In the genomic region with DNA sequence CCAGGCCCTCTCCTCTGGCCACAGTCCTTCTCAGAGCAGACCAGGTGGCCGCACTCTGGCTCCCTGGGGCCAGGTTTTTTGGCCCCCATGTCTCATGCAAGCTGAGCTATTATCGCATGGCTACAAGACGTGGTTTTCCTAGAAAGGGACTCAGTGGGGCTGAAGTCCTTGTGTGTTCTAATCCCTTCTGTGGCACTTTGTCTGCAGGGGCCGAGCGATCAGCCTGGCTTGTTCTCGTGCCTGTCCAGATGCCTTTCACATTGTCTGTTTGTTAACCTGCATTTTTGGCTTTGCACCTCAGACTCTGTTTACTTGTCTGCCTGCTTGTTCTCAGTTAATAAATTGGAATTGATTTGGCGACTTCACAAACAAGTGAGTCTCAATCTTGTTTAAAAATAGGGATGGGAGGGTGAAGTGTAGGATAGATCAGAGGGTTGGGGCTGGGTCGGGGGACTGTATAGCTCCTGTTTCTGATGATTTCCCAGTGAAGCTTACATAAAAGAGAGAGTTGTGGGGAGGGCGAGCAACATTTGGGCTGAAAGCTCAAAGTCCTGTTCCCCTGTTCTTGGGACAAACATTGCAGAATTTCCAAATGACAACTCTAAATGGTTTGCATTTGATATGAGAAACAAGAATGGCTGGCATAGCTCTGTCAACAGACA, we compare ENCODE assay signal across 14 cellular contexts.
DNase-seq lines count a peak whose midpoint lies in the region; ATAC-seq lines count a peak whose summit lies in the region.
"Had no signal": no experiment of that assay in that cellular context is flagged by ENCODE, and none has a peak within 500 bp of the region (broad histone marks: within the 10 kb centered on the region; RNA-seq: fewer than 3 reads in every experiment).

No MANE protein-coding gene starts in this region.

- no peak overlapping the region for H3K27ac ChIP-seq in CD4-positive, alpha-beta memory T cell (ENCODE audit: low read depth, low read length)

- CTCF ChIA-PET in CD4-positive, alpha-beta memory T cell (lab: Charles Lee; ENCODE audit: partially characterized antibody): interaction anchor here (0.9 to 2.0 kb wide), 4 partner anchors 21 to 111 kb away, joined by 3 to 6 read pairs (median 6); no protein-coding TSS in a partner anchor

- no peaks in the 10 kb centered on the region for H3K27me3 ChIP-seq in CD4-positive, alpha-beta memory T cell (ENCODE audit: insufficient read depth, low read length)

- intact Hi-C loops in CD4-positive, alpha-beta memory T cell (cut with micrococcal nuclease): loop anchor here (2.0 kb wide), 2 partner anchors 15 to 91 kb away; no protein-coding TSS in a partner anchor
- intact Hi-C loops in activated T-helper 1 cell treated with anti-CD3 and anti-CD28 coated beads, Interleukin-12 subunit alpha, Interleukin-12 subunit beta, Interleukin-2, Interleukin-4 antibody, amounts not matched to agents 30 ng/mL and 10 ng/mL and 1 ng/mL, durations not matched to agents 14 hours and 24 hours and 36 hours (cut with micrococcal nuclease): no loop called here

- no peaks in the 10 kb centered on the region for H3K27me3 Mint-ChIP-seq in activated T-cell treated with anti-CD3 and anti-CD28 coated beads, Interleukin-2, amount 50 U/mL, for 24 hours
- no peaks in the 10 kb centered on the region for H3K27me3 Mint-ChIP-seq in activated T-cell treated with anti-CD3 and anti-CD28 coated beads, Interleukin-2, amount 50 U/mL, for 4 hours (ENCODE audit: low read depth)
- H3K27me3 Mint-ChIP-seq in CD4-positive, alpha-beta memory T cell: no peaks in the 10 kb centered on the region
- H3K27me3 Mint-ChIP-seq in activated T-helper 1 cell treated with anti-CD3 and anti-CD28 coated beads, Interleukin-12 subunit alpha, Interleukin-12 subunit beta, Interleukin-2, Interleukin-4 antibody, amounts not matched to agents 30 ng/mL and 10 ng/mL and 1 ng/mL, durations not matched to agents 14 hours and 24 hours and 36 hours (ENCODE audit: insufficient read depth): no peaks in the 10 kb centered on the region
- peaks cover 0 to 2% (median 0%) of the 10 kb centered on the region in 5 donors for H3K27me3 Mint-ChIP-seq in naive thymus-derived CD8-positive, alpha-beta T cell

- peak overlapping the region; percentile 69 for H3K27ac Mint-ChIP-seq in activated T-cell treated with anti-CD3 and anti-CD28 coated beads, Interleukin-2, amount 50 U/mL, for 24 hours
- H3K27ac Mint-ChIP-seq in CD4-positive, alpha-beta memory T cell: peak overlapping the region in 6 of 7 donors; percentile 12 to 69 (median 47)
- H3K27ac Mint-ChIP-seq in activated T-helper 1 cell treated with anti-CD3 and anti-CD28 coated beads, Interleukin-12 subunit alpha, Interleukin-12 subunit beta, Interleukin-2, Interleukin-4 antibody, amounts not matched to agents 30 ng/mL and 10 ng/mL and 1 ng/mL, durations not matched to agents 14 hours and 24 hours and 36 hours: peak overlapping the region; percentile 71
- peak overlapping the region in 8 of 10 donors; percentile 1 to 79 (median 32) for H3K27ac Mint-ChIP-seq in naive thymus-derived CD8-positive, alpha-beta T cell

- peaks cover 12% of the 10 kb centered on the region for H3K9me3 Mint-ChIP-seq in activated T-cell treated with anti-CD3 and anti-CD28 coated beads, Interleukin-2, amount 50 U/mL, for 24 hours
- peaks cover 11% of the 10 kb centered on the region for H3K9me3 Mint-ChIP-seq in activated T-cell treated with anti-CD3 and anti-CD28 coated beads, Interleukin-2, amount 50 U/mL, for 4 hours
- peaks cover 0 to 18% (median 12%) of the 10 kb centered on the region in 8 donors for H3K9me3 Mint-ChIP-seq in CD4-positive, alpha-beta memory T cell
- H3K9me3 Mint-ChIP-seq in activated T-helper 1 cell treated with anti-CD3 and anti-CD28 coated beads, Interleukin-12 subunit alpha, Interleukin-12 subunit beta, Interleukin-2, Interleukin-4 antibody, amounts not matched to agents 30 ng/mL and 10 ng/mL and 1 ng/mL, durations not matched to agents 14 hours and 24 hours and 36 hours: peaks cover 19% of the 10 kb centered on the region
- peaks cover 3 to 17% (median 8%) of the 10 kb centered on the region in 9 donors for H3K9me3 Mint-ChIP-seq in naive thymus-derived CD8-positive, alpha-beta T cell

- peaks cover 8% of the 10 kb centered on the region for H3K36me3 Mint-ChIP-seq in activated T-cell treated with anti-CD3 and anti-CD28 coated beads, Interleukin-2, amount 50 U/mL, for 24 hours (ENCODE audit: low read depth)
- peaks cover 7% of the 10 kb centered on the region for H3K36me3 Mint-ChIP-seq in activated T-cell treated with anti-CD3 and anti-CD28 coated beads, Interleukin-2, amount 50 U/mL, for 4 hours (ENCODE audit: insufficient read depth)
- peaks cover 0 to 4% of the 10 kb centered on the region in 2 donors for H3K36me3 Mint-ChIP-seq in CD4-positive, alpha-beta memory T cell
- peaks cover 12% of the 10 kb centered on the region for H3K36me3 Mint-ChIP-seq in activated T-helper 1 cell treated with anti-CD3 and anti-CD28 coated beads, Interleukin-12 subunit alpha, Interleukin-12 subunit beta, Interleukin-2, Interleukin-4 antibody, amounts not matched to agents 30 ng/mL and 10 ng/mL and 1 ng/mL, durations not matched to agents 14 hours and 24 hours and 36 hours (ENCODE audit: low read depth)
- H3K36me3 Mint-ChIP-seq in naive thymus-derived CD8-positive, alpha-beta T cell: peaks cover 0 to 8% (median 6%) of the 10 kb centered on the region in 3 donors

- DNase-seq in activated T-cell treated with anti-CD3 and anti-CD28 coated beads, Interleukin-2, amount 50 U/mL, for 24 hours: no peak
- DNase-seq in activated T-cell treated with anti-CD3 and anti-CD28 coated beads, Interleukin-2, amount 50 U/mL, for 4 hours: no peak
- DNase-seq in CD4-positive, alpha-beta memory T cell: no peak
- DNase-seq in activated T-helper 1 cell treated with anti-CD3 and anti-CD28 coated beads, Interleukin-12 subunit alpha, Interleukin-12 subunit beta, Interleukin-2, Interleukin-4 antibody, amounts not matched to agents 30 ng/mL and 10 ng/mL and 1 ng/mL, durations not matched to agents 14 hours and 24 hours and 36 hours (ENCODE audit: low spot score): no peak
- no peak for DNase-seq in naive thymus-derived CD8-positive, alpha-beta T cell
- DNase-seq in NCI-H146 treated with DMSO at 0.1 percent for 48 hours (lab: John Stamatoyannopoulos, UW; ENCODE audit: unreplicated experiment) (no peak), NCI-H1694 (lab: John Stamatoyannopoulos, UW) (no peak)
- DNase-seq: DND-41, GDM1, KBM-7, NCI-H510A had no signal

- peaks cover 12% of the 10 kb centered on the region for H3K4me1 ChIP-seq in CD4-positive, alpha-beta memory T cell (ENCODE audit: insufficient read depth, low read length)

- no peaks in the 10 kb centered on the region for H3K36me3 ChIP-seq in CD4-positive, alpha-beta memory T cell (ENCODE audit: insufficient read depth, low read length)

- H3K4me3 ChIP-seq in CD4-positive, alpha-beta memory T cell (ENCODE audit: low read length in 2 of 2): no peak overlapping the region

- peaks cover 27% of the 10 kb centered on the region for H3K4me1 Mint-ChIP-seq in activated T-cell treated with anti-CD3 and anti-CD28 coated beads, Interleukin-2, amount 50 U/mL, for 24 hours (ENCODE audit: low read depth)
- H3K4me1 Mint-ChIP-seq in activated T-cell treated with anti-CD3 and anti-CD28 coated beads, Interleukin-2, amount 50 U/mL, for 4 hours (ENCODE audit: low read depth): peaks cover 14% of the 10 kb centered on the region
- H3K4me1 Mint-ChIP-seq in CD4-positive, alpha-beta memory T cell: peaks cover 10 to 21% (median 12%) of the 10 kb centered on the region in 4 donors
- H3K4me1 Mint-ChIP-seq in activated T-helper 1 cell treated with anti-CD3 and anti-CD28 coated beads, Interleukin-12 subunit alpha, Interleukin-12 subunit beta, Interleukin-2, Interleukin-4 antibody, amounts not matched to agents 30 ng/mL and 10 ng/mL and 1 ng/mL, durations not matched to agents 14 hours and 24 hours and 36 hours (ENCODE audit: low read depth): peaks cover 29% of the 10 kb centered on the region
- peaks cover 14 to 31% (median 18%) of the 10 kb centered on the region in 4 donors for H3K4me1 Mint-ChIP-seq in naive thymus-derived CD8-positive, alpha-beta T cell

- H3K4me3 Mint-ChIP-seq in activated T-cell treated with anti-CD3 and anti-CD28 coated beads, Interleukin-2, amount 50 U/mL, for 24 hours: no peak overlapping the region
- no peak overlapping the region for H3K4me3 Mint-ChIP-seq in activated T-cell treated with anti-CD3 and anti-CD28 coated beads, Interleukin-2, amount 50 U/mL, for 4 hours
- H3K4me3 Mint-ChIP-seq in CD4-positive, alpha-beta memory T cell: peak overlapping the region in 2 of 8 donors; percentile 15 to 22
- no peak overlapping the region for H3K4me3 Mint-ChIP-seq in activated T-helper 1 cell treated with anti-CD3 and anti-CD28 coated beads, Interleukin-12 subunit alpha, Interleukin-12 subunit beta, Interleukin-2, Interleukin-4 antibody, amounts not matched to agents 30 ng/mL and 10 ng/mL and 1 ng/mL, durations not matched to agents 14 hours and 24 hours and 36 hours
- H3K4me3 Mint-ChIP-seq in naive thymus-derived CD8-positive, alpha-beta T cell: peak overlapping the region in 1 of 10 donors; percentile 8

- POLR2A ChIA-PET in CD4-positive, alpha-beta memory T cell (lab: Charles Lee; ENCODE audit: partially characterized antibody): interaction anchor here (0.6 to 1.2 kb wide), 6 partner anchors 27 to 569 kb away, joined by 3 to 6 read pairs (median 3); no protein-coding TSS in a partner anchor
- POLR2A ChIA-PET in naive thymus-derived CD8-positive, alpha-beta T cell (lab: Charles Lee): interaction anchor here (0.9 to 2.4 kb wide), 2 partner anchors 51 to 92 kb away, joined by 3 to 8 read pairs; no protein-coding TSS in a partner anchor

- ATAC-seq in activated T-cell treated with anti-CD3 and anti-CD28 coated beads, Interleukin-2, amount 50 U/mL, for 4 hours: no peak
- no peak for ATAC-seq in naive thymus-derived CD8-positive, alpha-beta T cell
- no peak for ATAC-seq in GM21576 (IDR thresholded peaks at IDR 0.05; ENCODE audit: unreplicated experiment)
- ATAC-seq: Panc1, Right ventricle myocardium inferior had no signal

- no peaks in the 10 kb centered on the region for H3K9me3 ChIP-seq in CD4-positive, alpha-beta memory T cell (ENCODE audit: control insufficient read depth in 1 of 2, low read length in 2 of 2)
